In genomic region chr4:2254665-2255500, GRCh38 we compare ENCODE assay signal across 11 cellular contexts. TPM values are rescaled to one million over a fixed set of nuclear protein-coding genes. Genes with fewer than 3 reads are reported as not detected.
A peak's percentile ranks its signal among the peaks of the same experiment; 100 is the strongest.
DNase-seq lines count a peak whose midpoint lies in the region; ATAC-seq and TF ChIP-seq lines count a peak whose summit lies in the region.
"Had no signal": no experiment of that assay in that cellular context is flagged by ENCODE, and none has a peak within 500 bp of the region (broad histone marks: within the 10 kb centered on the region; RNA-seq: fewer than 3 reads in every experiment).

No MANE protein-coding gene starts in this region.

- H3K27ac ChIP-seq in caudate nucleus (ENCODE audit: low read depth, low read length) (peak overlapping the region; percentile 95), thoracic aorta (peak overlapping the region; percentile 91 to 93)
- H3K27ac ChIP-seq: neutrophil had no signal

- no peak for TF ChIP-seq CTCF in thoracic aorta (IDR thresholded peaks at IDR 0.05)

- no peaks in the 10 kb centered on the region for H3K9me3 ChIP-seq in thoracic aorta
- H3K9me3 ChIP-seq: neutrophil had no signal

- peaks cover 37 to 66% of the 10 kb centered on the region in 2 donors for H3K4me1 ChIP-seq in thoracic aorta (ENCODE audit: control insufficient read depth in 1 of 2, low read depth in 2 of 2)

- ATAC-seq in thoracic aorta (ENCODE audit: insufficient number of reproducible peaks, low FRiP score, low read depth) (no peak), HG03460 (IDR thresholded peaks at IDR 0.05; ENCODE audit: unreplicated experiment) (no peak)
- ATAC-seq: activated T-helper 17 cell treated with anti-CD3 and anti-CD28 coated beads, Interleukin-2, amount 50 U/mL, for 72 hours had no signal

- H3K27me3 ChIP-seq in thoracic aorta (replicated peaks; ENCODE audit: insufficient read depth), result no peaks in the 10 kb centered on the region
- H3K27me3 ChIP-seq: neutrophil had no signal

- peak overlapping the region; percentile 56 for H3K4me3 ChIP-seq in thoracic aorta

- peak; percentile 48 for DNase-seq in activated CD8-positive, alpha-beta memory T cell treated with anti-CD3 and anti-CD28 coated beads for 24 hours
- no peak for DNase-seq in activated CD8-positive, alpha-beta memory T cell treated with anti-CD3 and anti-CD28 coated beads, Interleukin-2, amount 50 U/mL, for 4 hours
- DNase-seq in caudate nucleus (lab: John Stamatoyannopoulos, UW) (peak in 1 of 61 donors; percentile 85), mesenteric fat pad (ENCODE audit: low spot score) (peak; percentile 77), thoracic aorta (ENCODE audit: low spot score) (peak; percentile 1), inferior parietal cortex (ENCODE audit: extremely low spot score) (no peak)
- no peak for DNase-seq in stimulated activated CD4-positive, alpha-beta T cell treated with anti-CD3 and anti-CD28 coated beads, Interleukin-4, amount 100 ng/mL, for 1 hour
- DNase-seq: NCI-H82 had no signal

- H3K36me3 ChIP-seq in thoracic aorta, result peaks cover 39% of the 10 kb centered on the region

RNA-seq across cellular contexts. Expression of gene MXD4, which starts 7.0 kb away (rescaled TPM):
- total RNA-seq in mesenteric fat pad, result 61.3 TPM
- total RNA-seq in thoracic aorta, result 100 to 1,000 TPM in 1 of 2 donors, 10 to 100 TPM in 1; 93.1 to 105 TPM

RNA-seq across cellular contexts. Expression of gene HAUS3, which starts 13.0 kb away (rescaled TPM):
- total RNA-seq in mesenteric fat pad, result 12.7 TPM
- total RNA-seq in thoracic aorta, result 10 to 100 TPM in 1 of 2 donors, 1 to 10 TPM in 1; 6.5 to 12.9 TPM

RNA-seq across cellular contexts. Expression of gene POLN, which starts 13.0 kb away (rescaled TPM):
- 12.8 TPM for total RNA-seq in mesenteric fat pad
- total RNA-seq in thoracic aorta, result 1 to 10 TPM; 3.2 to 3.5 TPM

Comparison
In these comparisons a context has a peak if more than half of its experiments do, and no peak if none do; other contexts are left out.
1. DNase-seq: peak in activated CD8-positive, alpha-beta memory T cell treated with anti-CD3 and anti-CD28 coated beads for 24 hours (single experiment), mesenteric fat pad (single experiment) and thoracic aorta (single experiment); none in activated CD8-positive, alpha-beta memory T cell treated with anti-CD3 and anti-CD28 coated beads, Interleukin-2, amount 50 U/mL, for 4 hours (single experiment), inferior parietal cortex (single experiment) and stimulated activated CD4-positive, alpha-beta T cell treated with anti-CD3 and anti-CD28 coated beads, Interleukin-4, amount 100 ng/mL, for 1 hour (single experiment).